In the genomic region with DNA sequence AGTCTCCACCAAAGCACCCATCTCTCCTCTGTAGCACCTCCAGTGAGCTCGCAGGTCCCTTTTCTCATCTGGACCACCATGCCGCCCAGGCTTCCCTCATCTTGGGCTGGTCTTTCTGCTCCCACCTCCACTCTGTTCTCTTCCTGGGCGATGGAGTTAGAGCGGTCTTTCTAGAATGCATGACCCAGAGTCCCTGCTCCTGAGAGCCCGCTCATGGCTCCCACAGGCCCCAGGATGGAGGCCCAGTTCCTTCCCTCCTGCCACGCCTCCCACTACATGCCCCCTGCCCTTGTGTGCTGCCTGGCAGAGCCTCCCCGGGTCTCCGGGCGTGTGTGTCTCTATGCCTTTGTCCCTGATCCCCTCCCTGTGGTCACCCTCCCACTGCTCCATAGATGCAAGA, we compare ENCODE assay signal across 22 cellular contexts.
"Had no signal": no experiment of that assay in that cellular context is flagged by ENCODE, and none has a peak within 500 bp of the region (broad histone marks: within the 10 kb centered on the region; RNA-seq: fewer than 3 reads in every experiment).

No MANE protein-coding gene starts in this region.

- H3K27me3 ChIP-seq: ascending aorta, esophagus muscularis mucosa, ovary, right lobe of liver, testis, upper lobe of left lung had no signal

- H3K27ac Mint-ChIP-seq: activated naive CD4-positive, alpha-beta T cell treated with anti-CD3 and anti-CD28 coated beads, Interleukin-2, amount 50 U/mL, for 24 hours; stimulated activated memory B cell treated with anti-CD40 and anti-IgM and Interleukin-4, amounts not matched to agents 10 μg/mL and 1 μg/mL and 100 μg/mL, for 72 hours had no signal

- DNase-seq: activated CD4-positive, alpha-beta T cell treated with anti-CD3 and anti-CD28 coated beads for 48 hours; activated CD4-positive, CD25-positive, alpha-beta regulatory T cell; activated CD8-positive, alpha-beta memory T cell treated with anti-CD3 and anti-CD28 coated beads for 24 hours; activated CD8-positive, alpha-beta memory T cell treated with anti-CD3 and anti-CD28 coated beads, Interleukin-2, amount 50 U/mL, for 48 hours; activated effector memory CD4-positive, alpha-beta T cell treated with anti-CD3 and anti-CD28 coated beads, Interleukin-2, amount 50 U/mL, for 16 hours; activated T-cell treated with anti-CD3 and anti-CD28 coated beads, Interleukin-2, amount 50 U/mL, for 48 hours; dermis blood vessel endothelial cell; effector memory CD4-positive, alpha-beta T cell; heart right ventricle; left cardiac atrium; lower lobe of right lung; right lobe of liver; stimulated activated CD4-positive, alpha-beta T cell treated with anti-CD3 and anti-CD28 coated beads, Interleukin-4, amount 100 ng/mL, for 4 hours; T1000; testis; upper lobe of left lung had no signal

- H3K36me3 ChIP-seq: ascending aorta, esophagus muscularis mucosa, heart right ventricle, lower lobe of right lung, ovary, right lobe of liver, upper lobe of left lung had no signal

- H3K4me3 Mint-ChIP-seq: activated naive CD4-positive, alpha-beta T cell treated with anti-CD3 and anti-CD28 coated beads, Interleukin-2, amount 50 U/mL, for 24 hours; stimulated activated memory B cell treated with anti-CD40 and anti-IgM and Interleukin-4, amounts not matched to agents 10 μg/mL and 1 μg/mL and 100 μg/mL, for 72 hours had no signal

- H3K9me3 ChIP-seq: ascending aorta, heart right ventricle, lower lobe of right lung, ovary, right lobe of liver, testis, upper lobe of left lung had no signal

- H3K36me3 Mint-ChIP-seq: activated naive CD4-positive, alpha-beta T cell treated with anti-CD3 and anti-CD28 coated beads, Interleukin-2, amount 50 U/mL, for 24 hours; stimulated activated memory B cell treated with anti-CD40 and anti-IgM and Interleukin-4, amounts not matched to agents 10 μg/mL and 1 μg/mL and 100 μg/mL, for 72 hours had no signal

- H3K4me1 ChIP-seq: ascending aorta, right lobe of liver, testis had no signal

- H3K4me1 Mint-ChIP-seq: activated naive CD4-positive, alpha-beta T cell treated with anti-CD3 and anti-CD28 coated beads, Interleukin-2, amount 50 U/mL, for 24 hours; stimulated activated memory B cell treated with anti-CD40 and anti-IgM and Interleukin-4, amounts not matched to agents 10 μg/mL and 1 μg/mL and 100 μg/mL, for 72 hours had no signal

- H3K27ac ChIP-seq: ascending aorta, esophagus muscularis mucosa, heart right ventricle, lower lobe of right lung, ovary, right lobe of liver, testis had no signal

- H3K4me3 ChIP-seq: ascending aorta, esophagus muscularis mucosa, heart right ventricle, lower lobe of right lung, ovary, right lobe of liver, testis, upper lobe of left lung had no signal

- H3K9me3 Mint-ChIP-seq: activated naive CD4-positive, alpha-beta T cell treated with anti-CD3 and anti-CD28 coated beads, Interleukin-2, amount 50 U/mL, for 24 hours had no signal

- ATAC-seq: left cardiac atrium; right lobe of liver; SK-N-SH treated with all-trans-retinoic acid at 6 μM for 48 hours; stimulated activated memory B cell treated with anti-CD40 and anti-IgM and Interleukin-4, amounts not matched to agents 10 μg/mL and 1 μg/mL and 100 μg/mL, for 72 hours had no signal
